ENCODE assay signal across 18 cellular contexts in genomic region chr17:64547354-64547753, GRCh38. TPM values are rescaled to one million over a fixed set of nuclear protein-coding genes. Genes with fewer than 3 reads are reported as not detected.
DNase-seq lines count a peak whose midpoint lies in the region; ATAC-seq, FAIRE-seq and TF ChIP-seq lines count a peak whose summit lies in the region.
"Had no signal": no experiment of that assay in that cellular context is flagged by ENCODE, and none has a peak within 500 bp of the region (broad histone marks: within the 10 kb centered on the region; RNA-seq: fewer than 3 reads in every experiment).

No MANE protein-coding gene starts in this region.

- H3K27me3 Mint-ChIP-seq in H9 (ENCODE audit: low read depth), result no peaks in the 10 kb centered on the region
- H3K27me3 Mint-ChIP-seq: CD4-positive, CD25-positive, alpha-beta regulatory T cell had no signal

- H3K9ac ChIP-seq in H9 (ENCODE audit: extremely low read depth, insufficient read length, low read length), result no peak overlapping the region
- H3K9ac ChIP-seq in K562 (ENCODE audit: insufficient read depth in 1 of 2, low read depth in 2 of 2, low read length in 2 of 2), result no peak overlapping the region
- H3K9ac ChIP-seq in MM.1S (ENCODE audit: low read length), result no peak overlapping the region
- no peak overlapping the region for H3K9ac ChIP-seq in Karpas-422 (ENCODE audit: low read length)

- H3K4me2 ChIP-seq in H9 (ENCODE audit: insufficient read depth, insufficient read length, low read length) (no peak overlapping the region), K562 (ENCODE audit: insufficient read depth, low read length) (no peak overlapping the region), MM.1S (ENCODE audit: low read depth, low read length) (no peak overlapping the region), Karpas-422 (ENCODE audit: low read depth, low read length, poor library complexity, severe bottlenecking) (no peak overlapping the region)

- H3K79me2 ChIP-seq in H9 (ENCODE audit: insufficient read depth, low read length) (no peaks in the 10 kb centered on the region), K562 (ENCODE audit: control insufficient read depth, insufficient read depth, low read length) (no peaks in the 10 kb centered on the region), MM.1S (ENCODE audit: low read length) (no peaks in the 10 kb centered on the region), Karpas-422 (ENCODE audit: low read length) (no peaks in the 10 kb centered on the region)

- WGBS in H9 (ENCODE audit: extremely low coverage, insufficient read length, low lambda C conversion rate), result no CpG with 5 or more reads among the region's 11 CpGs
- WGBS in K562 (ENCODE audit: insufficient coverage, low coverage, missing lambda C conversion rate), result 30% methylated on average over 11 of the region's 11 CpGs

- in situ Hi-C loops in K562 (cut with MboI), result no loop called here

- intact Hi-C loops in K562 (cut with micrococcal nuclease), result no loop called here

- peak; percentile 97 for ATAC-seq in K562
- ATAC-seq in GM19324 (IDR thresholded peaks at IDR 0.05; ENCODE audit: low FRiP score, unreplicated experiment), result no peak
- ATAC-seq: PC-3 had no signal

- no peak overlapping the region for H4K8ac ChIP-seq in H9 (replicated peaks; ENCODE audit: insufficient read length, low read depth, low read length)

- 0 out of 2 replicates have a peak, but pooled peaks cover 3% of the 10 kb centered on the region for H3F3A ChIP-seq in MM.1S (ENCODE audit: insufficient read depth, low read length)

- no peak overlapping the region for H4K91ac ChIP-seq in H9 (ENCODE audit: insufficient read length, low read depth, low read length)

- no peak overlapping the region; a peak in 1 of 5 replicates for H3K4me3 Mint-ChIP-seq in H9
- H3K4me3 Mint-ChIP-seq: CD4-positive, CD25-positive, alpha-beta regulatory T cell had no signal

- H3K9me3 Mint-ChIP-seq in H9, result no peaks in the 10 kb centered on the region
- H3K9me3 Mint-ChIP-seq: CD4-positive, CD25-positive, alpha-beta regulatory T cell had no signal

- H4K20me1 ChIP-seq in H9 (ENCODE audit: control insufficient read depth, insufficient read depth, insufficient read length), result no peaks in the 10 kb centered on the region
- H4K20me1 ChIP-seq in K562 (replicated peaks; ENCODE audit: control insufficient read depth, insufficient read depth, low read length), result no peaks in the 10 kb centered on the region
- no peaks in the 10 kb centered on the region for H4K20me1 ChIP-seq in MM.1S (ENCODE audit: insufficient read depth, low read length)
- H4K20me1 ChIP-seq in Karpas-422 (ENCODE audit: insufficient read depth, low read depth, low read length), result no peaks in the 10 kb centered on the region

- H3K27me3 ChIP-seq in H9 (ENCODE audit: insufficient read depth, low read length), result no peaks in the 10 kb centered on the region
- H3K27me3 ChIP-seq in K562 (ENCODE audit: control insufficient read depth in 2 of 2, insufficient read depth in 2 of 2, low read length in 2 of 2), result no peaks in the 10 kb centered on the region
- H3K27me3 ChIP-seq in MM.1S (replicated peaks; ENCODE audit: insufficient read depth, low read length), result no peaks in the 10 kb centered on the region
- H3K27me3 ChIP-seq in Karpas-422 (ENCODE audit: low read length), result no peaks in the 10 kb centered on the region

- TF ChIP-seq CTCF in H9 (conservative IDR thresholded peaks at IDR 0.05) (no peak; the same call in 2 of the 3 replicates), K562 (IDR thresholded peaks at IDR 0.05 in 2 of 3, conservative IDR thresholded peaks at IDR 0.05 in 1 of 3; ENCODE audit: insufficient read depth in 2 of 3, low read depth in 1 of 3, low read length in 3 of 3) (peak; percentile 33 to 53 (median 33); a peak in 5 of 6 replicates), MM.1S (IDR thresholded peaks at IDR 0.05; ENCODE audit: low read length) (no peak), coronary artery (IDR thresholded peaks at IDR 0.05) (no peak)

- H3K27ac ChIP-seq in H9 (ENCODE audit: insufficient read length, low read depth, low read length), result no peak overlapping the region
- no peak overlapping the region for H3K27ac ChIP-seq in K562 (ENCODE audit: extremely low read depth, low read depth, low read length)
- H3K27ac ChIP-seq in MM.1S (ENCODE audit: low read length), result no peak overlapping the region
- no peak overlapping the region for H3K27ac ChIP-seq in Karpas-422 (ENCODE audit: low read length)
- H3K27ac ChIP-seq in coronary artery, result no peak overlapping the region

- no peak overlapping the region for H4K5ac ChIP-seq in H9 (ENCODE audit: insufficient read length, low read depth, low read length)

- FAIRE-seq in K562 (lab: Jason Lieb, UNC), result peak; percentile 75
- FAIRE-seq: G401.6, GM12892 had no signal

- H3K36me3 Mint-ChIP-seq in H9 (ENCODE audit: insufficient read depth in 1 of 3, low read depth in 3 of 3), result peaks cover 0 to 33% (median 14%) of the 10 kb centered on the region in 3 experiments; a peak in 4 of 7 replicates

- H3T11ph ChIP-seq in H9 (ENCODE audit: low read length), result no peak overlapping the region

- TF ChIP-seq POLR2A in K562 (conservative IDR thresholded peaks at IDR 0.05), result no peak

- no peaks in the 10 kb centered on the region for H3K23me2 ChIP-seq in H9 (ENCODE audit: insufficient read length, low read depth, low read length, poor library complexity, severe bottlenecking)

- H3K18ac ChIP-seq in H9 (ENCODE audit: insufficient read length, low read depth, low read length), result no peak overlapping the region

- H2BK20ac ChIP-seq in H9 (ENCODE audit: low read depth, low read length, poor library complexity, severe bottlenecking), result no peak overlapping the region

- H2BK12ac ChIP-seq in H9 (ENCODE audit: insufficient read length, low read depth, low read length), result no peak overlapping the region

- TF ChIP-seq RAD21 in K562 (CRISPR knock-in tag; conservative IDR thresholded peaks at IDR 0.05 in 1 of 2, IDR thresholded peaks at IDR 0.05 in 1 of 2), result 0 out of 4 replicates have a peak, but pooled peaks of 1 of the 2 experiments have one; percentile 16

- H3K27ac Mint-ChIP-seq in H9, result peak overlapping the region in 2 of 3 experiments; percentile 39 to 84; a peak in 2 of 7 replicates

- no peak overlapping the region for H2BK5ac ChIP-seq in H9 (ENCODE audit: insufficient read length, low read length)

- no peak overlapping the region for H2BK15ac ChIP-seq in H9 (ENCODE audit: low read depth, low read length)

- no peaks in the 10 kb centered on the region for H3K9me2 ChIP-seq in MM.1S (replicated peaks; ENCODE audit: insufficient read depth, low read length)
- H3K9me2 ChIP-seq in Karpas-422 (replicated peaks; ENCODE audit: insufficient read depth, low read length), result no peaks in the 10 kb centered on the region

- no peaks in the 10 kb centered on the region for H3K9me3 ChIP-seq in H9 (ENCODE audit: control insufficient read depth, low read depth, low read length)
- no peaks in the 10 kb centered on the region for H3K9me3 ChIP-seq in K562 (replicated peaks; ENCODE audit: control insufficient read depth, insufficient read depth, low read depth, low read length)
- H3K9me3 ChIP-seq in MM.1S (replicated peaks; ENCODE audit: insufficient read depth, low read length), result no peaks in the 10 kb centered on the region
- H3K9me3 ChIP-seq in Karpas-422 (ENCODE audit: low read length), result no peaks in the 10 kb centered on the region

- H2BK120ac ChIP-seq in H9 (ENCODE audit: low read depth, low read length, poor library complexity, severe bottlenecking), result no peak overlapping the region

- no peaks in the 10 kb centered on the region for H3K79me1 ChIP-seq in H9 (ENCODE audit: insufficient read depth, low read depth, low read length, poor library complexity, severe bottlenecking)

- no peaks in the 10 kb centered on the region for H3K9me1 ChIP-seq in K562 (ENCODE audit: control insufficient read depth, insufficient read depth, low read length)

- CTCF ChIA-PET in K562 (lab: Yijun Ruan, JAX; ENCODE audit: low intra/inter-chr PET ratio), result interaction anchor here (0.6 kb wide), 1 partner anchor 11 kb away, joined by 3 read pairs; no protein-coding TSS in a partner anchor

- H3K36me3 ChIP-seq in K562 (ENCODE audit: control insufficient read depth, insufficient read depth, low read length) (peaks cover 37% of the 10 kb centered on the region), MM.1S (replicated peaks; ENCODE audit: insufficient read depth, low read length) (no peaks in the 10 kb centered on the region; the same call in 1 of the 2 replicates), Karpas-422 (ENCODE audit: insufficient read depth, low read length) (no peaks in the 10 kb centered on the region)

- no peak overlapping the region for H3K14ac ChIP-seq in H9 (ENCODE audit: insufficient read depth, low read length)

- H3K23ac ChIP-seq in H9 (ENCODE audit: insufficient read length, low read depth, low read length), result no peak overlapping the region

- H3K4me1 ChIP-seq in H9 (ENCODE audit: insufficient read depth, low read length) (no peaks in the 10 kb centered on the region), K562 (replicated peaks in 1 of 2; ENCODE audit: control insufficient read depth in 2 of 2, insufficient read depth in 2 of 2, low read length in 2 of 2) (peaks cover 6 to 8% of the 10 kb centered on the region in 2 experiments; a peak in 4 of 5 replicates), MM.1S (ENCODE audit: low read length) (no peaks in the 10 kb centered on the region), Karpas-422 (ENCODE audit: low read length) (peaks cover 3% of the 10 kb centered on the region; the same call in 1 of the 2 replicates)

- BruUV-seq in K562 (replicated peaks; lab: Mats Ljungman, UMichigan), result no TSS peak

- peak; percentile 49 for DNase-seq in ELF-1 (ENCODE audit: low read depth, low spot score)
- DNase-seq in H9, result peak; percentile 61
- peak; percentile 56 to 76 (median 69) for DNase-seq in K562 (ENCODE audit: extremely low read depth in 1 of 4, low spot score in 3 of 4)
- DNase-seq in iPS-NIHi7 (ENCODE audit: extremely low spot score), result peak; percentile 62
- no peak for DNase-seq in MM.1S
- DNase-seq in Karpas-422, result no peak
- DNase-seq in coronary artery (ENCODE audit: low spot score), result no peak
- DNase-seq: Calu3; CD4-positive, CD25-positive, alpha-beta regulatory T cell; GOT3; Kasumi-1; NCI-H1417 treated with DMSO at 0.1 percent for 48 hours; NCI-H2081; NCI-H524; PC-3 had no signal

- peaks cover 9 to 16% of the 10 kb centered on the region in 2 experiments for H3K4me1 Mint-ChIP-seq in H9

- H3K4ac ChIP-seq in H9 (ENCODE audit: low read depth, low read length), result no peak overlapping the region

- no peak overlapping the region for H2AFZ ChIP-seq in H9 (ENCODE audit: low read length)
- H2AFZ ChIP-seq in K562 (ENCODE audit: low read depth, low read length), result no peak overlapping the region
- H2AFZ ChIP-seq in MM.1S (ENCODE audit: low read length), result no peak overlapping the region
- H2AFZ ChIP-seq in Karpas-422 (ENCODE audit: low read length), result no peak overlapping the region

- H3K4me3 ChIP-seq in K562 (no peak overlapping the region), MM.1S (ENCODE audit: low read length) (no peak overlapping the region), Karpas-422 (ENCODE audit: low read length) (no peak overlapping the region), coronary artery (no peak overlapping the region)

- POLR2A ChIA-PET in K562 (lab: Yijun Ruan, JAX), result interaction anchor here (0.5 to 1.7 kb wide), 8 partner anchors 8 to 105 kb away, joined by 3 to 8 read pairs (median 3); no protein-coding TSS in a partner anchor

- no peak overlapping the region for H2AK5ac ChIP-seq in H9 (ENCODE audit: insufficient read length, low read length)

- no peak overlapping the region for H3K56ac ChIP-seq in H9 (ENCODE audit: insufficient read length, low read depth, low read length)

- TF ChIP-seq EP300 in K562 (IDR thresholded peaks at IDR 0.05; ENCODE audit: low read length), result no peak

RNA-seq across cellular contexts. Expression of gene CEP95, which starts 40.6 kb away (rescaled TPM):
- total RNA-seq in H9 (2021) (61.9 and 67.3 TPM in 2 replicates), K562 (2014; rRNA removed) (51.3 and 53.5 TPM in 2 replicates), K562 (2014; rRNA removed; fragmentation: Illumina TruSeq; extraction: Trizol) (71.8 and 80.0 TPM in 2 replicates), K562 (2015; rRNA removed; fragmentation: Illumina TruSeq; extraction: Trizol) (50.0 and 57.1 TPM in 2 replicates), K562 (2021) (48.0 and 48.3 TPM in 2 replicates)
- total RNA-seq in K562 (2011; cell fraction: chromatin; rRNA removed; ENCODE audit: low replicate concordance), result 138 and 394 TPM in 2 replicates
- 72.7 and 85.0 TPM in 2 replicates for total RNA-seq in K562 (2011; cell fraction: nucleolus; rRNA removed)
- 132 and 153 TPM in 2 replicates for total RNA-seq in K562 (2011; cell fraction: nucleoplasm; rRNA removed)
- polyA plus RNA-seq in K562 (2011; rRNA removed) (80.7 and 83.4 TPM in 2 replicates), K562 (2014; fragmentation: Illumina TruSeq; extraction: Trizol) (54.4 and 56.9 TPM in 2 replicates), K562 (2014; fragmentation: Nextera tagmentation; extraction: Ambion mirVana) (10 to 100 TPM; 26.7 to 40.0 TPM), K562 (2014; rRNA removed) (61.0 and 75.0 TPM in 2 replicates)
- polyA plus RNA-seq in K562 (2011; cell fraction: cytosol; rRNA removed), result 9.7 and 20.4 TPM in 2 replicates
- 149 and 214 TPM in 2 replicates for polyA plus RNA-seq in K562 (2011; cell fraction: nucleus; rRNA removed)
- 34.4 and 59.0 TPM in 2 replicates for polyA plus RNA-seq in K562 (2012)
- 62.6 and 76.6 TPM in 2 replicates for polyA minus RNA-seq in K562 (2011; rRNA and poly(A)+ RNA removed)
- polyA minus RNA-seq in K562 (2011; cell fraction: cytosol; rRNA and poly(A)+ RNA removed), result 27.3 and 27.7 TPM in 2 replicates
- polyA minus RNA-seq in K562 (2011; cell fraction: nucleus; rRNA and poly(A)+ RNA removed), result 61.9 and 125 TPM in 2 replicates
- total RNA-seq in Karpas-422 (2014; rRNA removed; shearing (Covaris generic); ENCODE audit: low replicate concordance), result 42.2 and 62.1 TPM in 2 replicates

RNA-seq across cellular contexts. Expression of gene DDX5, which starts 41.3 kb away (rescaled TPM):
- 864 and 869 TPM in 2 replicates for total RNA-seq in H9 (2021)
- 1,248 and 2,950 TPM in 2 replicates for total RNA-seq in K562 (2011; cell fraction: chromatin; rRNA removed; ENCODE audit: low replicate concordance)
- 714 and 743 TPM in 2 replicates for total RNA-seq in K562 (2011; cell fraction: nucleolus; rRNA removed)
- total RNA-seq in K562 (2011; cell fraction: nucleoplasm; rRNA removed), result 971 and 1,084 TPM in 2 replicates
- total RNA-seq in K562 (2014; rRNA removed), result 239 and 306 TPM in 2 replicates
- total RNA-seq in K562 (2014; rRNA removed; fragmentation: Illumina TruSeq; extraction: Trizol), result 411 and 440 TPM in 2 replicates
- total RNA-seq in K562 (2015; rRNA removed; fragmentation: Illumina TruSeq; extraction: Trizol), result 386 and 426 TPM in 2 replicates
- 616 and 622 TPM in 2 replicates for total RNA-seq in K562 (2021)
- polyA plus RNA-seq in K562 (2011; rRNA removed), result 721 and 729 TPM in 2 replicates
- 392 and 499 TPM in 2 replicates for polyA plus RNA-seq in K562 (2011; cell fraction: cytosol; rRNA removed)
- polyA plus RNA-seq in K562 (2011; cell fraction: nucleus; rRNA removed), result 2,138 and 2,865 TPM in 2 replicates
- 332 and 354 TPM in 2 replicates for polyA plus RNA-seq in K562 (2012)
- polyA plus RNA-seq in K562 (2014; fragmentation: Illumina TruSeq; extraction: Trizol), result 579 and 604 TPM in 2 replicates
- 1,000 to 10,000 TPM in 1 of 2 experiments, 100 to 1,000 TPM in 1; 487 to 1,639 TPM for polyA plus RNA-seq in K562 (2014; fragmentation: Nextera tagmentation; extraction: Ambion mirVana)
- 1,331 and 1,452 TPM in 2 replicates for polyA plus RNA-seq in K562 (2014; rRNA removed)
- polyA minus RNA-seq in K562 (2011; rRNA and poly(A)+ RNA removed), result 481 and 488 TPM in 2 replicates
- 167 and 272 TPM in 2 replicates for polyA minus RNA-seq in K562 (2011; cell fraction: cytosol; rRNA and poly(A)+ RNA removed)
- 1,052 and 1,975 TPM in 2 replicates for polyA minus RNA-seq in K562 (2011; cell fraction: nucleus; rRNA and poly(A)+ RNA removed)
- 369 and 432 TPM in 2 replicates for total RNA-seq in Karpas-422 (2014; rRNA removed; shearing (Covaris generic); ENCODE audit: low replicate concordance)

RNA-seq across cellular contexts. Expression of gene POLG2, which starts 50.5 kb away (rescaled TPM):
- total RNA-seq in H9 (2021) (33.0 and 35.5 TPM in 2 replicates), K562 (2014; rRNA removed) (26.6 and 28.8 TPM in 2 replicates), K562 (2014; rRNA removed; fragmentation: Illumina TruSeq; extraction: Trizol) (34.9 and 37.9 TPM in 2 replicates), K562 (2015; rRNA removed; fragmentation: Illumina TruSeq; extraction: Trizol) (36.4 and 37.0 TPM in 2 replicates), K562 (2021) (39.5 and 44.2 TPM in 2 replicates)
- total RNA-seq in K562 (2011; cell fraction: chromatin; rRNA removed; ENCODE audit: low replicate concordance), result 92.4 and 167 TPM in 2 replicates
- total RNA-seq in K562 (2011; cell fraction: nucleolus; rRNA removed), result 66.1 and 68.5 TPM in 2 replicates
- total RNA-seq in K562 (2011; cell fraction: nucleoplasm; rRNA removed), result 74.9 and 93.0 TPM in 2 replicates
- polyA plus RNA-seq in K562 (2011; rRNA removed) (42.8 and 44.8 TPM in 2 replicates), K562 (2014; fragmentation: Illumina TruSeq; extraction: Trizol) (31.0 and 37.4 TPM in 2 replicates), K562 (2014; fragmentation: Nextera tagmentation; extraction: Ambion mirVana) (10 to 100 TPM; 13.4 to 14.6 TPM), K562 (2014; rRNA removed) (41.1 and 43.0 TPM in 2 replicates)
- polyA plus RNA-seq in K562 (2011; cell fraction: cytosol; rRNA removed), result 7.8 and 17.8 TPM in 2 replicates
- polyA plus RNA-seq in K562 (2011; cell fraction: nucleus; rRNA removed), result 74.3 and 76.8 TPM in 2 replicates
- polyA plus RNA-seq in K562 (2012), result 32.5 and 35.4 TPM in 2 replicates
- polyA minus RNA-seq in K562 (2011; rRNA and poly(A)+ RNA removed), result 34.0 and 36.5 TPM in 2 replicates
- polyA minus RNA-seq in K562 (2011; cell fraction: cytosol; rRNA and poly(A)+ RNA removed), result 12.9 and 15.7 TPM in 2 replicates
- 56.1 and 86.0 TPM in 2 replicates for polyA minus RNA-seq in K562 (2011; cell fraction: nucleus; rRNA and poly(A)+ RNA removed)
- total RNA-seq in Karpas-422 (2014; rRNA removed; shearing (Covaris generic); ENCODE audit: low replicate concordance), result 18.6 and 25.3 TPM in 2 replicates

Comparison
In these comparisons a context has a peak if more than half of its experiments do, and no peak if none do; other contexts are left out.
1. DNase-seq: peak in ELF-1 (single experiment), H9 (single experiment), K562 (4 of 4) and iPS-NIHi7 (single experiment); none in MM.1S (single experiment), Karpas-422 (single experiment) and coronary artery (single experiment).
2. CTCF ChIP-seq: peak in K562 (3 of 3); none in H9 (single experiment), MM.1S (single experiment) and coronary artery (single experiment).